In the genomic region with DNA sequence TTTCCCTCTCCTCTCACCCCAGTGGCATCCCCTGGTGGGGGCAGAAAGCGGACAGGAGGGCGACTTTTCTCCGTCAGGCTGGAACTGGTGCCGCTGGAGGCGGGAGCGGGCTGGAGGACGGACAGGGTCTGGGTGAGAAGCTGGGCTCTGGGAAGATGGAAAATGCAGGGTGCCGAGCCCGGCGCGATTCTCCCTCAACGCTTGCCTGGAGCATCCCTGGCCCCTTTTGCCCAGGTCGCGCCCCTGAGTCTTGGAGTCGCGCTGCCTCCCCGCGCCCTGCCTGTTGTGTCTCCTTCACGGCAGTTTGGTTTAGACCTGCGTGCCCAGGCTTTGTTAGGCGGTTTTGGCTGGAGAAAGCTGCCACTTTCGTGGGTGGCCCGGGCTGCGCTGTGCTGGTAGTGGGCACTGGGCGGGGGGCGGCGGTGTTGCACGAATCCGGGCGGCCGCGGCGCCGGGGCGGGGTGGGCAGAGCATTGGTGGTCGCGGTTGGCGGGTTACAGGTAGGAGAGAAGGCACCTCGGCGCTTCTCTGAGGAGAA, we compare ENCODE assay signal across 8 cellular contexts. TPM values are rescaled to one million over a fixed set of nuclear protein-coding genes. Genes with fewer than 3 reads are reported as not detected.
DNase-seq lines count a peak whose midpoint lies in the region; ATAC-seq, FAIRE-seq and TF ChIP-seq lines count a peak whose summit lies in the region.

No MANE protein-coding gene starts in this region.

- no peak for TF ChIP-seq POLR2A in spleen (IDR thresholded peaks at IDR 0.05)

- H3K9me3 ChIP-seq in iPS-20b (ENCODE audit: insufficient read depth, low read depth, low read length): no peaks in the 10 kb centered on the region
- peaks cover 0 to 14% (median 0%) of the 10 kb centered on the region in 8 donors for H3K9me3 ChIP-seq in spleen

- peak overlapping the region; percentile 63; the same call in 1 of the 2 replicates for H3K9ac ChIP-seq in iPS-20b (ENCODE audit: low read depth, low read length)

- H3K27ac ChIP-seq in iPS-20b (ENCODE audit: low read length): no peak overlapping the region
- no peak overlapping the region for H3K27ac ChIP-seq in spleen

- H3K4me1 ChIP-seq in iPS-20b (ENCODE audit: insufficient read depth, low read length) (peaks cover 21% of the 10 kb centered on the region), spleen (peaks cover 0 to 31% (median 6%) of the 10 kb centered on the region in 6 donors)

- peak; percentile 2 for DNase-seq in HTR-8/SVneo (ENCODE audit: insufficient read length, low spot score)
- peak; percentile 58 for DNase-seq in astrocyte of the hippocampus (ENCODE audit: low read depth, low spot score)
- DNase-seq in spleen: peak; percentile 69
- no peak for DNase-seq in germinal center (ENCODE audit: low spot score)

- ATAC-seq in HG03565 (IDR thresholded peaks at IDR 0.05; ENCODE audit: unreplicated experiment) (no peak), HG03135 (IDR thresholded peaks at IDR 0.05; ENCODE audit: unreplicated experiment) (no peak), HG03280 (IDR thresholded peaks at IDR 0.05; ENCODE audit: unreplicated experiment) (no peak)

- WGBS in spleen, 5 donors: 2 to 37% (median 7%) methylated on average over 9 to 40 of the region's 40 CpGs

- TF ChIP-seq CTCF in spleen (IDR thresholded peaks at IDR 0.05 in 8 of 11, conservative IDR thresholded peaks at IDR 0.05 in 3 of 11): no peak

- FAIRE-seq in HTR-8/SVneo (lab: Jason Lieb, UNC): no peak

- intact Hi-C loops in spleen (cut with DNase I; ENCODE audit: low total_unique reads): no loop called here

- H3K36me3 ChIP-seq in iPS-20b (ENCODE audit: insufficient read depth, low read depth, low read length): no peaks in the 10 kb centered on the region
- no peaks in the 10 kb centered on the region for H3K36me3 ChIP-seq in spleen

- H3K27me3 ChIP-seq in iPS-20b (ENCODE audit: insufficient read depth, low read length) (peaks cover 56% of the 10 kb centered on the region), spleen (replicated peaks in 1 of 7) (peaks cover 8 to 65% (median 35%) of the 10 kb centered on the region in 7 donors)

- H3K4me3 ChIP-seq in iPS-20b (ENCODE audit: low read length): peak overlapping the region; percentile 80
- peak overlapping the region in 3 of 8 donors; percentile 2 to 60 (median 31) for H3K4me3 ChIP-seq in spleen

RNA-seq across cellular contexts. Expression of a gene that starts 2.0 kb away (rescaled TPM):
- under 1 TPM in 6 of 7 donors, not detected in 1; 0.27 to 0.92 (median 0.56) TPM for total RNA-seq in spleen
- polyA plus RNA-seq in spleen: under 1 TPM; 0.09 to 0.22 (median 0.11) TPM
